In genomic region chr10:79250259-79250658, GRCh38 we compare ENCODE assay signal across 9 cellular contexts.
DNase-seq lines count a peak whose midpoint lies in the region; ATAC-seq lines count a peak whose summit lies in the region.
"Had no signal": no experiment of that assay in that cellular context is flagged by ENCODE, and none has a peak within 500 bp of the region (broad histone marks: within the 10 kb centered on the region; RNA-seq: fewer than 3 reads in every experiment).

No MANE protein-coding gene starts in this region.

- no peaks in the 10 kb centered on the region for H3K27me3 ChIP-seq in duodenal mucosa (ENCODE audit: control insufficient read depth in 1 of 2, insufficient read depth in 2 of 2, low read length in 2 of 2)
- no peaks in the 10 kb centered on the region for H3K27me3 ChIP-seq in GM23248 (replicated peaks; ENCODE audit: insufficient read depth)

- H4K20me1 ChIP-seq in GM23248 (ENCODE audit: insufficient read depth): no peaks in the 10 kb centered on the region

- peak overlapping the region; percentile 64 for H3K27ac Mint-ChIP-seq in activated T-cell treated with anti-CD3 and anti-CD28 coated beads, Interleukin-2, amount 50 U/mL, for 72 hours

- peaks cover 76% of the 10 kb centered on the region for H3K4me1 Mint-ChIP-seq in activated T-cell treated with anti-CD3 and anti-CD28 coated beads, Interleukin-2, amount 50 U/mL, for 72 hours (ENCODE audit: low read depth)

- H3K79me2 ChIP-seq in GM23248 (ENCODE audit: insufficient read depth): peaks cover 98% of the 10 kb centered on the region

- peak; percentile 5 to 9 for ATAC-seq in activated T-cell treated with anti-CD3 and anti-CD28 coated beads, Interleukin-2, amount 50 U/mL, for 72 hours (replicated peaks in 1 of 2)
- ATAC-seq in HG03521 (IDR thresholded peaks at IDR 0.05; ENCODE audit: unreplicated experiment): peak; percentile 0

- peak overlapping the region in 1 of 2 donors; percentile 0 for H3K9ac ChIP-seq in duodenal mucosa (ENCODE audit: low read depth in 1 of 2, low read length in 2 of 2)
- H3K9ac ChIP-seq in GM23248: no peak overlapping the region

- no peaks in the 10 kb centered on the region for H3K9me3 Mint-ChIP-seq in activated T-cell treated with anti-CD3 and anti-CD28 coated beads, Interleukin-2, amount 50 U/mL, for 72 hours

- H3K27ac ChIP-seq in duodenal mucosa (ENCODE audit: low read depth, low read length) (peak overlapping the region; percentile 46), substantia nigra (ENCODE audit: low read depth, low read length, poor library complexity, severe bottlenecking) (peak overlapping the region; percentile 94), GM23248 (no peak overlapping the region)

- H3K4me3 ChIP-seq in duodenal mucosa (ENCODE audit: low read depth in 1 of 2, low read length in 2 of 2): peak overlapping the region in 1 of 2 donors; percentile 2
- no peak overlapping the region for H3K4me3 ChIP-seq in GM23248

- H2AFZ ChIP-seq in GM23248: no peak overlapping the region

- H3K4me1 ChIP-seq in duodenal mucosa (ENCODE audit: control insufficient read depth in 1 of 2, insufficient read depth in 2 of 2, low read length in 2 of 2): peaks cover 57 to 66% of the 10 kb centered on the region in 2 donors
- peaks cover 31% of the 10 kb centered on the region for H3K4me1 ChIP-seq in GM23248 (ENCODE audit: insufficient read depth)

- in situ Hi-C loops in GM23248 (cut with MboI): no loop called here

- H3K27me3 Mint-ChIP-seq in activated T-cell treated with anti-CD3 and anti-CD28 coated beads, Interleukin-2, amount 50 U/mL, for 72 hours (ENCODE audit: low read depth): no peaks in the 10 kb centered on the region

- H3K4me2 ChIP-seq in GM23248 (ENCODE audit: unreplicated experiment): no peak overlapping the region

- H3K9me2 ChIP-seq in GM23248 (ENCODE audit: insufficient read depth): no peaks in the 10 kb centered on the region

- H3K36me3 Mint-ChIP-seq in activated T-cell treated with anti-CD3 and anti-CD28 coated beads, Interleukin-2, amount 50 U/mL, for 72 hours (ENCODE audit: insufficient read depth in 2 of 2): peaks cover 0 to 3% of the 10 kb centered on the region in 2 donors

- peaks cover 0 to 4% of the 10 kb centered on the region in 2 donors for H3K36me3 ChIP-seq in duodenal mucosa (ENCODE audit: control insufficient read depth in 1 of 2, insufficient read depth in 2 of 2, low read length in 2 of 2)
- no peaks in the 10 kb centered on the region; the same call in 1 of the 2 replicates for H3K36me3 ChIP-seq in GM23248 (ENCODE audit: low read depth)

- no peaks in the 10 kb centered on the region for H3K9me3 ChIP-seq in duodenal mucosa (ENCODE audit: control insufficient read depth in 1 of 2, low read length in 2 of 2)
- H3K9me3 ChIP-seq in GM23248 (ENCODE audit: low read depth): no peaks in the 10 kb centered on the region

- DNase-seq in activated T-cell treated with anti-CD3 and anti-CD28 coated beads, Interleukin-2, amount 50 U/mL, for 72 hours: no peak
- no peak for DNase-seq in activated T-cell treated with anti-CD3 and anti-CD28 coated beads, Interleukin-2, amount 50 U/mL, for 1 hour
- peak in 27 of 49 donors; percentile 25 to 76 (median 51) for DNase-seq in substantia nigra (lab: John Stamatoyannopoulos, UW)
- no peak for DNase-seq in GM23248
- DNase-seq in NCI-H1436 treated with DMSO at 0.1 percent for 48 hours (lab: John Stamatoyannopoulos, UW): no peak
- no peak for DNase-seq in NCI-H2107 (lab: John Stamatoyannopoulos, UW)
- DNase-seq: NCI-H146 had no signal

- WGBS in GM23248 (ENCODE audit: low coverage in 1 of 2, low lambda C conversion rate in 2 of 2, missing lambda C conversion rate in 2 of 2), 2 experiments: 97% methylated on average over 5 of the region's 5 CpGs

- H3K4me3 Mint-ChIP-seq in activated T-cell treated with anti-CD3 and anti-CD28 coated beads, Interleukin-2, amount 50 U/mL, for 72 hours: peak overlapping the region; percentile 62 to 75

- peaks cover 17% of the 10 kb centered on the region for H3F3A ChIP-seq in GM23248 (ENCODE audit: insufficient read depth)

Comparison
In these comparisons a context has a peak if more than half of its experiments do, and no peak if none do; other contexts are left out.
1. DNase-seq: peak in substantia nigra (27 of 49); none in activated T-cell treated with anti-CD3 and anti-CD28 coated beads, Interleukin-2, amount 50 U/mL, for 72 hours (0 of 2), activated T-cell treated with anti-CD3 and anti-CD28 coated beads, Interleukin-2, amount 50 U/mL, for 1 hour (single experiment), GM23248 (single experiment), NCI-H1436 treated with DMSO at 0.1 percent for 48 hours (single experiment) and NCI-H2107 (single experiment).